Comparison of ENCODE assay signal across 8 cellular contexts in the genomic region with DNA sequence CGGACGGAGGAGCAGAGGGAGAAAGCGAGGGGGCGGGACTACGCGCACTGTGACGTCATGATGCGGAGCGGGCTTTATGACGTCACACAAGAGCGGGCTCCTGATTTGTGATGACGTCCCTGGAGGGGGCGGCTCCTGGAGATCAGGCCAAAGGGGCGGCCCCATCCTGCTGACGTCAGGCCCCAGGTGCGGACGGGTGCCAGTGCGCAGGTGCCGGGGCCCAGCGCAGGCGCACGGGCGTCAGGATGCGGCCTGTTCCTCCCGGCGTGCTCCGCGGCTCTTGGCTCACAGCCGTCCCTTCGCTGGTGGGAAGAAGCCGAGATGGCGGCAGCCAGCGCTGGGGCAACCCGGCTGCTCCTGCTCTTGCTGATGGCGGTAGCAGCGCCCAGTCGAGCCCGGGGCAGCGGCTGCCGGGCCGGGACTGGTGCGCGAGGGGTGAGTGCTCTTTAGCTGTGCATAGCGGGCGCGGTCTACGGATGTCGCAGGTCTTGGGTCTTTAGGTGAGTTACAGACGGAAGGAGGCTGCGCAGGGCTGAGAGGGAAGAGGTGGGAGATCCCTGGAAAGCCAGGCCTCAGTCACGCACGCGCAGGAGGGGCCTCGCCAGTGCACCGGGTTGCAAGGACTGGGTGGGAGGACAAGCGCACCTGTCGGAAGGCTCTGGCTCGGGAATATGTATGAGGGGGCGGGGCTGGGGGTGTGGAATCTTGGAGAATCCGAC. TPM values are rescaled to one million over a fixed set of nuclear protein-coding genes. Genes with fewer than 3 reads are reported as not detected.
DNase-seq lines count a peak whose midpoint lies in the region; ATAC-seq, FAIRE-seq and TF ChIP-seq lines count a peak whose summit lies in the region.

TSS of gene EMC10 (plus strand) at position 284 of the 719 bp plus-strand sequence. CDS start at position 322, 38 bp downstream.
TSS of gene GARIN5A (minus strand) at position 625 of the 719 bp plus-strand sequence. CDS start at position 165, 460 bp downstream.

- no peak within 1 kb of the TSS for H3K4me2 ChIP-seq in HepG2 (ENCODE audit: low read depth, low read length)

- no peaks in the 10 kb centered on the region for H4K20me1 ChIP-seq in HepG2 (ENCODE audit: insufficient read depth, low read length)

- H3K4me3 Mint-ChIP-seq in activated CD4-positive, alpha-beta T cell treated with anti-CD3 and anti-CD28 coated beads, Interleukin-2, amount 10 ng/mL, durations not matched to agents 7 days and 5 days = peak within 1 kb of the TSS; percentile 99

- WGBS in HepG2 (ENCODE audit: low lambda C conversion rate) = 59% methylated on average over 29 of the region's 60 CpGs

- TF ChIP-seq CTCF in AG04450 (IDR thresholded peaks at IDR 0.05; ENCODE audit: low read depth, low read length) (no peak), HepG2 (CRISPR knock-in tag; IDR thresholded peaks at IDR 0.05) (no peak)

- BruUV-seq in HepG2 (replicated peaks; lab: Mats Ljungman, UMichigan) = no TSS peak

- FAIRE-seq in HepG2 (lab: Jason Lieb, UNC) = no peak

- H3K36me3 Mint-ChIP-seq in activated CD4-positive, alpha-beta T cell treated with anti-CD3 and anti-CD28 coated beads, Interleukin-2, amount 10 ng/mL, durations not matched to agents 7 days and 5 days (ENCODE audit: low read depth) = peaks cover 23% of the 10 kb centered on the region

- H3K4me1 Mint-ChIP-seq in activated CD4-positive, alpha-beta T cell treated with anti-CD3 and anti-CD28 coated beads, Interleukin-2, amount 10 ng/mL, durations not matched to agents 7 days and 5 days = peaks cover 18% of the 10 kb centered on the region

- in situ Hi-C loops in HepG2 (cut with HindIII; ENCODE audit: extremely low pct_ligation_motif_present, low pct_unique_long_range_greater_than_20kb) = no loop called here

- H3K9me3 Mint-ChIP-seq in activated CD4-positive, alpha-beta T cell treated with anti-CD3 and anti-CD28 coated beads, Interleukin-2, amount 10 ng/mL, durations not matched to agents 7 days and 5 days = no peaks in the 10 kb centered on the region

- no peaks in the 10 kb centered on the region for H3K27me3 ChIP-seq in AG04450 (ENCODE audit: control insufficient read depth, insufficient read depth, low read length)
- H3K27me3 ChIP-seq in HepG2 (ENCODE audit: control insufficient read depth in 1 of 2, insufficient read depth in 2 of 2, low read length in 2 of 2) = peaks cover 3 to 4% of the 10 kb centered on the region in 2 experiments; a peak in 3 of 5 replicates

- H3K27me3 Mint-ChIP-seq in activated CD4-positive, alpha-beta T cell treated with anti-CD3 and anti-CD28 coated beads, Interleukin-2, amount 10 ng/mL, durations not matched to agents 7 days and 5 days = peaks cover 2% of the 10 kb centered on the region

- no peak within 1 kb of the TSS for H3K9ac ChIP-seq in HepG2 (ENCODE audit: insufficient read depth, low read depth, low read length)

- peaks cover 13% of the 10 kb centered on the region for H3K9me3 ChIP-seq in AG04450 (ENCODE audit: control insufficient read depth, insufficient read depth, low read length)
- H3K9me3 ChIP-seq in HepG2 (ENCODE audit: low read length) = no peaks in the 10 kb centered on the region

- CTCF ChIA-PET in AG04450 (lab: Charles Lee) = no interaction called here
- CTCF ChIA-PET in activated CD4-positive, alpha-beta T cell treated with anti-CD3 and anti-CD28 coated beads, Interleukin-2, amount 10 ng/mL, durations not matched to agents 7 days and 5 days (lab: Charles Lee) = interaction anchor here (1.5 kb wide), 1 partner anchor 119 kb away, joined by 4 read pairs; no protein-coding TSS in a partner anchor
- CTCF ChIA-PET in HepG2 (lab: Yijun Ruan, JAX; ENCODE audit: low intra/inter-chr PET ratio, low total read pairs) = interaction anchor here (1.4 kb wide), 1 partner anchor 108 kb away, joined by 4 read pairs; no protein-coding TSS in a partner anchor

- ATAC-seq in GM18909 (IDR thresholded peaks at IDR 0.05; ENCODE audit: poor library complexity, unreplicated experiment) (peak; percentile 81), HG03175 (IDR thresholded peaks at IDR 0.05; ENCODE audit: unreplicated experiment) (peak; percentile 76), HepG2 (no peak)

- no peaks in the 10 kb centered on the region for H3K79me2 ChIP-seq in HepG2 (ENCODE audit: insufficient read depth, low read length)

- POLR2A ChIA-PET in AG04450 (lab: Yijun Ruan, JAX) (interaction anchor here (1.3 kb wide), 1 partner anchor 35 kb away, joined by 3 read pairs; the partner anchor contains the start of gene JOSD2), HepG2 (lab: Yijun Ruan, JAX) (no interaction called here)
- POLR2A ChIA-PET in activated CD4-positive, alpha-beta T cell treated with anti-CD3 and anti-CD28 coated beads, Interleukin-2, amount 10 ng/mL, durations not matched to agents 7 days and 5 days (lab: Charles Lee) = no interaction called here

- peak within 1 kb of the TSS; percentile 90 for H3K4me3 ChIP-seq in AG04450 (ENCODE audit: low read depth, low read length)
- H3K4me3 ChIP-seq in HepG2 (replicated peaks in 1 of 3; ENCODE audit: insufficient read depth in 1 of 3, low read depth in 2 of 3, low read length in 3 of 3) = no peak within 1 kb of the TSS

- intact Hi-C loops in HepG2 (cut with micrococcal nuclease; ENCODE audit: unreplicated experiment) = no loop called here

- no peak for TF ChIP-seq EP300 in HepG2 (IDR thresholded peaks at IDR 0.05; ENCODE audit: low read depth in 2 of 2, low read length in 2 of 2)
- TF ChIP-seq EP300 in HepG2 (CRISPR knock-in tag; IDR thresholded peaks at IDR 0.05; ENCODE audit: borderline replicate concordance) = no peak

- no peak within 1 kb of the TSS for H2AFZ ChIP-seq in HepG2 (ENCODE audit: low read length)

- H3K36me3 ChIP-seq in HepG2 (replicated peaks in 1 of 2; ENCODE audit: control insufficient read depth in 1 of 2, insufficient read depth in 2 of 2, low read length in 2 of 2) = no peaks in the 10 kb centered on the region

- DNase-seq in AG04450 (ENCODE audit: low read depth, low spot score) (peak; percentile 86), NCI-H446 treated with DMSO at 0.1 percent for 48 hours (lab: John Stamatoyannopoulos, UW) (peak; percentile 63), dedifferentiated amniotic fluid mesenchymal stem cell (ENCODE audit: extremely low spot score) (peak; percentile 61), HepG2 (ENCODE audit: low spot score) (no peak)
- DNase-seq in activated CD4-positive, alpha-beta T cell treated with anti-CD3 and anti-CD28 coated beads, Interleukin-2, amount 10 ng/mL, durations not matched to agents 7 days and 5 days = peak; percentile 94
- peak; percentile 89 for DNase-seq in stimulated activated CD4-positive, alpha-beta T cell treated with anti-CD3 and anti-CD28 coated beads, Interleukin-2, amount 100 ng/mL, for 4 hours (ENCODE audit: low read depth)

- no peak for TF ChIP-seq POLR2A in HepG2 (IDR thresholded peaks at IDR 0.05; ENCODE audit: insufficient read depth in 1 of 2, low read depth in 2 of 2, low read length in 2 of 2)

- H3K4me1 ChIP-seq in HepG2 (ENCODE audit: insufficient read depth, low read length) = no peaks in the 10 kb centered on the region

- H3K27ac Mint-ChIP-seq in activated CD4-positive, alpha-beta T cell treated with anti-CD3 and anti-CD28 coated beads, Interleukin-2, amount 10 ng/mL, durations not matched to agents 7 days and 5 days = peak within 1 kb of the TSS; percentile 96

- no peak for TF ChIP-seq RAD21 in HepG2 (CRISPR knock-in tag; IDR thresholded peaks at IDR 0.05)

- H3K27ac ChIP-seq in AG04450 (ENCODE audit: low read depth, low read length) (peak within 1 kb of the TSS; percentile 68), HepG2 (ENCODE audit: extremely low read length, insufficient read depth, low read length) (no peak within 1 kb of the TSS)

RNA-seq across cellular contexts. Expression of gene EMC10, which starts in this region (rescaled TPM):
- polyA plus RNA-seq in AG04450 (2011; rRNA removed) = 45.4 and 57.2 TPM in 2 replicates
- polyA minus RNA-seq in AG04450 (2011; rRNA and poly(A)+ RNA removed) = 7.7 and 11.6 TPM in 2 replicates
- total RNA-seq in activated CD4-positive, alpha-beta T cell treated with anti-CD3 and anti-CD28 coated beads, Interleukin-2, amount 10 ng/mL, durations not matched to agents 7 days and 5 days = 10 to 100 TPM; 57.8 to 64.9 TPM
- total RNA-seq in HepG2 (2016; rRNA removed; fragmentation: Illumina TruSeq; extraction: Trizol) = not detected in 2 replicates
- total RNA-seq in HepG2 (2016; cell fraction: cytosol; rRNA removed; fragmentation: Illumina TruSeq; extraction: Trizol; ENCODE audit: low read depth) = not detected in 2 replicates
- total RNA-seq in HepG2 (2016; cell fraction: insoluble cytoplasmic fraction; rRNA removed; fragmentation: Illumina TruSeq; extraction: Trizol) = not detected in 2 replicates
- not detected in 2 replicates for total RNA-seq in HepG2 (2016; cell fraction: membrane; rRNA removed; fragmentation: Illumina TruSeq; extraction: Trizol)
- total RNA-seq in HepG2 (2016; cell fraction: nucleus; rRNA removed; fragmentation: Illumina TruSeq; extraction: Trizol) = not detected in 2 replicates
- polyA plus RNA-seq in HepG2 (2011; rRNA removed) = not detected in 2 replicates
- polyA plus RNA-seq in HepG2 (2011; cell fraction: cytosol; rRNA removed) = 0.04 TPM in 1 of 2 replicates, not detected in the other
- polyA plus RNA-seq in HepG2 (2011; cell fraction: nucleus; rRNA removed) = 0.19 TPM in 1 of 2 replicates, not detected in the other
- not detected in 2 replicates for polyA plus RNA-seq in HepG2 (2012)
- not detected in 2 replicates for polyA plus RNA-seq in HepG2 (2016; cell fraction: cytosol; fragmentation: Illumina TruSeq; extraction: Trizol; ENCODE audit: low read depth)
- polyA plus RNA-seq in HepG2 (2016; cell fraction: insoluble cytoplasmic fraction; fragmentation: Illumina TruSeq; extraction: Trizol; ENCODE audit: low read depth) = not detected in 2 replicates
- polyA plus RNA-seq in HepG2 (2016; cell fraction: membrane; fragmentation: Illumina TruSeq; extraction: Trizol; ENCODE audit: low read depth) = not detected in 2 replicates
- polyA plus RNA-seq in HepG2 (2016; cell fraction: nucleus; fragmentation: Illumina TruSeq; extraction: Trizol; ENCODE audit: insufficient read depth, low read depth) = not detected in 2 replicates
- polyA minus RNA-seq in HepG2 (2011; rRNA and poly(A)+ RNA removed; ENCODE audit: low replicate concordance) = 0.06 and 36.3 TPM in 2 replicates
- polyA minus RNA-seq in HepG2 (2011; cell fraction: cytosol; rRNA and poly(A)+ RNA removed) = 0.69 and 2.2 TPM in 2 replicates
- 0.25 and 1.0 TPM in 2 replicates for polyA minus RNA-seq in HepG2 (2011; cell fraction: nucleus; rRNA and poly(A)+ RNA removed)

RNA-seq across cellular contexts. Expression of gene GARIN5A, which starts in this region (rescaled TPM):
- polyA plus RNA-seq in AG04450 (2011; rRNA removed) (0.32 and 0.48 TPM in 2 replicates), HepG2 (2011; rRNA removed) (not detected in 2 replicates)
- 0.35 TPM in 1 of 2 replicates, not detected in the other for polyA minus RNA-seq in AG04450 (2011; rRNA and poly(A)+ RNA removed)
- not detected for total RNA-seq in activated CD4-positive, alpha-beta T cell treated with anti-CD3 and anti-CD28 coated beads, Interleukin-2, amount 10 ng/mL, durations not matched to agents 7 days and 5 days
- not detected in 2 replicates for total RNA-seq in HepG2 (2016; rRNA removed; fragmentation: Illumina TruSeq; extraction: Trizol)
- not detected in 2 replicates for total RNA-seq in HepG2 (2016; cell fraction: cytosol; rRNA removed; fragmentation: Illumina TruSeq; extraction: Trizol; ENCODE audit: low read depth)
- not detected in 2 replicates for total RNA-seq in HepG2 (2016; cell fraction: insoluble cytoplasmic fraction; rRNA removed; fragmentation: Illumina TruSeq; extraction: Trizol)
- total RNA-seq in HepG2 (2016; cell fraction: membrane; rRNA removed; fragmentation: Illumina TruSeq; extraction: Trizol) = not detected in 2 replicates
- not detected in 2 replicates for total RNA-seq in HepG2 (2016; cell fraction: nucleus; rRNA removed; fragmentation: Illumina TruSeq; extraction: Trizol)
- polyA plus RNA-seq in HepG2 (2011; cell fraction: cytosol; rRNA removed) = not detected in 2 replicates
- not detected in 2 replicates for polyA plus RNA-seq in HepG2 (2011; cell fraction: nucleus; rRNA removed)
- polyA plus RNA-seq in HepG2 (2012) = not detected in 2 replicates
- not detected in 2 replicates for polyA plus RNA-seq in HepG2 (2016; cell fraction: cytosol; fragmentation: Illumina TruSeq; extraction: Trizol; ENCODE audit: low read depth)
- polyA plus RNA-seq in HepG2 (2016; cell fraction: insoluble cytoplasmic fraction; fragmentation: Illumina TruSeq; extraction: Trizol; ENCODE audit: low read depth) = not detected in 2 replicates
- not detected in 2 replicates for polyA plus RNA-seq in HepG2 (2016; cell fraction: membrane; fragmentation: Illumina TruSeq; extraction: Trizol; ENCODE audit: low read depth)
- not detected in 2 replicates for polyA plus RNA-seq in HepG2 (2016; cell fraction: nucleus; fragmentation: Illumina TruSeq; extraction: Trizol; ENCODE audit: insufficient read depth, low read depth)
- polyA minus RNA-seq in HepG2 (2011; rRNA and poly(A)+ RNA removed; ENCODE audit: low replicate concordance) = 5.1 TPM in 1 of 2 replicates, not detected in the other
- polyA minus RNA-seq in HepG2 (2011; cell fraction: cytosol; rRNA and poly(A)+ RNA removed) = not detected in 2 replicates
- not detected in 2 replicates for polyA minus RNA-seq in HepG2 (2011; cell fraction: nucleus; rRNA and poly(A)+ RNA removed)

Comparison
In these comparisons a context has a peak if more than half of its experiments do, and no peak if none do; other contexts are left out.
1. RNA of gene EMC10 (total RNA-seq): 57.8 to 64.9 TPM in activated CD4-positive, alpha-beta T cell treated with anti-CD3 and anti-CD28 coated beads, Interleukin-2, amount 10 ng/mL, durations not matched to agents 7 days and 5 days; not detected in HepG2; every median in the first group is over 10 times any median in the second.
2. RNA of gene EMC10 (polyA plus RNA-seq): 45.4 to 57.2 TPM in AG04450; 0.04 to 0.19 TPM in HepG2; every median in the first group is over 10 times any median in the second.